Comparison of ENCODE assay signal across 8 cellular contexts in the genomic region with DNA sequence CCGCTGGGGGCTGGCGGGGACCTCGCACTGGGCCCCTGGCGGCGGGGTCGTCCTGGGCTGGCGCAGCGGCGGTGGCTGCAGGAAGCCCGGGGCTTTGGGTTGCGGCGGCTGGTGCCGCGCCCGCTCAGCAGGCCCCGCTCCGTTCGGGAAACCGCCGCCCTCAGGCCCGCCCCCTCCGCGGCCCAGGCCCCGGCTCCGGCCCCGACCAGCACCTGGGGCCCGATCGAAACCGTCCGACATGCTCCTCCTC. TPM values are rescaled to one million over a fixed set of nuclear protein-coding genes. Genes with fewer than 3 reads are reported as not detected.
DNase-seq lines count a peak whose midpoint lies in the region; ATAC-seq and TF ChIP-seq lines count a peak whose summit lies in the region.
"Not testable (repeated sequence)": the region's sequence is repeated elsewhere in the genome, so short reads cannot be mapped to it uniquely, and the experiment has no call there.

No MANE protein-coding gene starts in this region.

- H3K27me3 Mint-ChIP-seq in activated naive CD8-positive, alpha-beta T cell treated with anti-CD3 and anti-CD28 coated beads, Interleukin-2, amount 10 ng/mL, durations not matched to agents 7 days and 5 days = not testable (repeated sequence)

- H3F3A ChIP-seq in smooth muscle cell (ENCODE audit: low read depth) = not testable (repeated sequence)

- peak overlapping the region; percentile 96 for H3K56ac ChIP-seq in mesendoderm (ENCODE audit: low read length)

- H3K9me3 Mint-ChIP-seq in activated naive CD8-positive, alpha-beta T cell treated with anti-CD3 and anti-CD28 coated beads, Interleukin-2, amount 10 ng/mL, durations not matched to agents 7 days and 5 days = not testable (repeated sequence)

- H3K9ac ChIP-seq in fibroblast of lung (ENCODE audit: insufficient read depth, low read length) = peak overlapping the region; percentile 83
- H3K9ac ChIP-seq in mesendoderm (ENCODE audit: low read length) = peak overlapping the region; percentile 97
- H3K9ac ChIP-seq in smooth muscle cell (ENCODE audit: low read depth) = peak overlapping the region; percentile 97

- H2AFZ ChIP-seq in fibroblast of lung (ENCODE audit: low read length) = not testable (repeated sequence)
- H2AFZ ChIP-seq in smooth muscle cell (ENCODE audit: low read depth) = peak overlapping the region; percentile 85

- DNase-seq in BE2C; activated naive CD8-positive, alpha-beta T cell treated with anti-CD3 and anti-CD28 coated beads, Interleukin-2, amount 10 ng/mL, durations not matched to agents 7 days and 5 days; fibroblast of lung (ENCODE audit: low read depth in 2 of 2); mesendoderm; smooth muscle cell (lab: John Stamatoyannopoulos, UW; ENCODE audit: unreplicated experiment): not testable (repeated sequence)
- DNase-seq in NCI-H2171 (lab: John Stamatoyannopoulos, UW) = peak; percentile 79

- TF ChIP-seq CTCF in BE2C (IDR thresholded peaks at IDR 0.05; ENCODE audit: low read depth, low read length); fibroblast of lung (conservative IDR thresholded peaks at IDR 0.05 in 1 of 2, IDR thresholded peaks at IDR 0.05 in 1 of 2; ENCODE audit: low read depth in 1 of 2, low read length in 2 of 2); smooth muscle cell (IDR thresholded peaks at IDR 0.05; ENCODE audit: borderline replicate concordance, insufficient read depth, poor library complexity, severe bottlenecking): not testable (repeated sequence)

- peaks cover 33% of the 10 kb centered on the region for H3K36me3 ChIP-seq in BE2C
- H3K36me3 ChIP-seq in fibroblast of lung (ENCODE audit: control insufficient read depth, insufficient read depth, low read length); mesendoderm (ENCODE audit: control insufficient read depth, insufficient read depth, low read length): not testable (repeated sequence)
- H3K36me3 ChIP-seq in smooth muscle cell (ENCODE audit: low read depth) = peaks cover 13% of the 10 kb centered on the region

- POLR2A ChIA-PET in activated naive CD8-positive, alpha-beta T cell treated with anti-CD3 and anti-CD28 coated beads, Interleukin-2, amount 10 ng/mL, durations not matched to agents 7 days and 5 days (lab: Charles Lee) = interaction anchor here (0.6 to 3.4 kb wide), 6 partner anchors 9 to 72 kb away, joined by 3 to 23 read pairs (median 4); a partner anchor contains a TSS

- H2AK5ac ChIP-seq in mesendoderm (ENCODE audit: low read length) = not testable (repeated sequence)

- peak overlapping the region; percentile 95 for H3K4ac ChIP-seq in mesendoderm (ENCODE audit: low read depth, low read length)

- not testable (repeated sequence) for H2BK5ac ChIP-seq in mesendoderm (ENCODE audit: low read length)

- H3K27ac Mint-ChIP-seq in activated naive CD8-positive, alpha-beta T cell treated with anti-CD3 and anti-CD28 coated beads, Interleukin-2, amount 10 ng/mL, durations not matched to agents 7 days and 5 days = not testable (repeated sequence)

- not testable (repeated sequence) for H4K8ac ChIP-seq in mesendoderm (ENCODE audit: low read depth, low read length)

- H3K79me2 ChIP-seq in fibroblast of lung (ENCODE audit: control insufficient read depth, insufficient read depth, low read length) (peaks cover 47% of the 10 kb centered on the region), mesendoderm (ENCODE audit: control insufficient read depth, insufficient read depth, low read length) (peaks cover 31% of the 10 kb centered on the region), smooth muscle cell (ENCODE audit: low read depth) (peaks cover 57% of the 10 kb centered on the region)

- H2BK15ac ChIP-seq in mesendoderm (replicated peaks; ENCODE audit: low read depth) = not testable (repeated sequence)

- H3K4me3 ChIP-seq in BE2C (ENCODE audit: low read depth, low read length) (peak overlapping the region; percentile 84), fibroblast of lung (replicated peaks in 1 of 4; ENCODE audit: control extremely low read depth in 1 of 4, insufficient read depth in 1 of 4, low read depth in 3 of 4, low read length in 4 of 4) (peak overlapping the region; percentile 76 to 89 (median 83)), mesendoderm (ENCODE audit: low read length) (peak overlapping the region; percentile 95), smooth muscle cell (peak overlapping the region; percentile 83)

- H3K4me1 Mint-ChIP-seq in activated naive CD8-positive, alpha-beta T cell treated with anti-CD3 and anti-CD28 coated beads, Interleukin-2, amount 10 ng/mL, durations not matched to agents 7 days and 5 days = peaks cover 14% of the 10 kb centered on the region

- not testable (repeated sequence) for H3K27me3 ChIP-seq in BE2C; fibroblast of lung (ENCODE audit: control insufficient read depth, insufficient read depth, low read length); mesendoderm (ENCODE audit: insufficient read depth, low read length, poor library complexity); smooth muscle cell (ENCODE audit: low read depth)

- H2BK120ac ChIP-seq in mesendoderm (ENCODE audit: low read depth, low read length) = peak overlapping the region; percentile 2

- peak overlapping the region; percentile 78 for H3K27ac ChIP-seq in fibroblast of lung (ENCODE audit: insufficient read depth, low read length)
- H3K27ac ChIP-seq in mesendoderm (ENCODE audit: low read depth, low read length) = peak overlapping the region; percentile 95
- H3K27ac ChIP-seq in smooth muscle cell (ENCODE audit: low read depth) = peak overlapping the region; percentile 87

- no CpG with 5 or more reads among the region's 30 CpGs for WGBS in mesendoderm (ENCODE audit: extremely low coverage, insufficient coverage, low lambda C conversion rate)
- no CpG with 5 or more reads among the region's 30 CpGs for WGBS in smooth muscle cell (ENCODE audit: low lambda C conversion rate)

- H3K23ac ChIP-seq in mesendoderm (ENCODE audit: low read length) = not testable (repeated sequence)

- H4K20me1 ChIP-seq in fibroblast of lung (ENCODE audit: control insufficient read depth, extremely low read depth, insufficient read depth, low read length) = not testable (repeated sequence)
- peaks cover 41% of the 10 kb centered on the region for H4K20me1 ChIP-seq in smooth muscle cell (ENCODE audit: low read depth)

- H3K18ac ChIP-seq in mesendoderm (ENCODE audit: low read length) = peak overlapping the region; percentile 65

- ATAC-seq in GM19455 (IDR thresholded peaks at IDR 0.05; ENCODE audit: unreplicated experiment) (peak; percentile 91), HG02943 (IDR thresholded peaks at IDR 0.05; ENCODE audit: low read depth, unreplicated experiment) (peak; percentile 91)
- ATAC-seq in activated naive CD8-positive, alpha-beta T cell treated with anti-CD3 and anti-CD28 coated beads, Interleukin-2, amount 10 ng/mL, durations not matched to agents 7 days and 5 days (ENCODE audit: low read depth) = peak; percentile 50

- H3K4me1 ChIP-seq in BE2C; fibroblast of lung (ENCODE audit: control insufficient read depth, extremely low read depth, insufficient read depth, low read length); mesendoderm (ENCODE audit: control insufficient read depth, low read depth, low read length): not testable (repeated sequence)
- H3K4me1 ChIP-seq in smooth muscle cell (ENCODE audit: low read depth) = peaks cover 36% of the 10 kb centered on the region

- peak overlapping the region; percentile 86 for H3K4me3 Mint-ChIP-seq in activated naive CD8-positive, alpha-beta T cell treated with anti-CD3 and anti-CD28 coated beads, Interleukin-2, amount 10 ng/mL, durations not matched to agents 7 days and 5 days

- H3K9me3 ChIP-seq in BE2C; fibroblast of lung (ENCODE audit: control insufficient read depth, insufficient read depth, low read depth, low read length); smooth muscle cell (replicated peaks; ENCODE audit: low read depth): not testable (repeated sequence)

- H3K4me2 ChIP-seq in fibroblast of lung (ENCODE audit: extremely low read depth, insufficient read depth, low read length); mesendoderm (ENCODE audit: low read length): not testable (repeated sequence)
- H3K4me2 ChIP-seq in smooth muscle cell = peak overlapping the region; percentile 99

- not testable (repeated sequence) for H3K36me3 Mint-ChIP-seq in activated naive CD8-positive, alpha-beta T cell treated with anti-CD3 and anti-CD28 coated beads, Interleukin-2, amount 10 ng/mL, durations not matched to agents 7 days and 5 days

- H3K79me1 ChIP-seq in mesendoderm (ENCODE audit: low read length) = not testable (repeated sequence)

- H4K5ac ChIP-seq in mesendoderm (ENCODE audit: low read length) = not testable (repeated sequence)

RNA-seq across cellular contexts. Expression of a gene that starts 0.3 kb away (rescaled TPM):
- 58.3 TPM for polyA plus RNA-seq in BE2C (2012; ENCODE audit: insufficient read depth, insufficient read length, low read depth)
- total RNA-seq in activated naive CD8-positive, alpha-beta T cell treated with anti-CD3 and anti-CD28 coated beads, Interleukin-2, amount 10 ng/mL, durations not matched to agents 7 days and 5 days = 10 to 100 TPM; 34.9 to 37.0 TPM
- total RNA-seq in fibroblast of lung = 85.4 and 110 TPM in 2 replicates
- polyA plus RNA-seq in fibroblast of lung = 101 and 120 TPM in 2 replicates
- polyA plus RNA-seq in fibroblast of lung (2012) = 66.2 and 70.4 TPM in 2 replicates
- polyA minus RNA-seq in fibroblast of lung (ENCODE audit: low replicate concordance) = 9.8 and 20.8 TPM in 2 replicates
- polyA plus RNA-seq in mesendoderm (2013, experiment 1 of 2) = 82.6 TPM
- polyA plus RNA-seq in mesendoderm (2013, experiment 2 of 2) = 83.9 TPM
- 135 and 155 TPM in 2 replicates for total RNA-seq in smooth muscle cell
- polyA plus RNA-seq in smooth muscle cell = 133 and 137 TPM in 2 replicates

RNA-seq across cellular contexts. Expression of a gene that starts 41.6 kb away (rescaled TPM):
- polyA plus RNA-seq in BE2C (2012; ENCODE audit: insufficient read depth, insufficient read length, low read depth) = 0.57 TPM
- 1 to 10 TPM; 9.3 to 9.8 TPM for total RNA-seq in activated naive CD8-positive, alpha-beta T cell treated with anti-CD3 and anti-CD28 coated beads, Interleukin-2, amount 10 ng/mL, durations not matched to agents 7 days and 5 days
- total RNA-seq in fibroblast of lung (2.6 and 4.1 TPM in 2 replicates), smooth muscle cell (7.5 and 12.4 TPM in 2 replicates)
- polyA plus RNA-seq in fibroblast of lung (2.9 and 4.8 TPM in 2 replicates), smooth muscle cell (2.6 and 3.4 TPM in 2 replicates)
- polyA plus RNA-seq in fibroblast of lung (2012) = 1.4 and 2.5 TPM in 2 replicates
- not detected in 2 replicates for polyA minus RNA-seq in fibroblast of lung (ENCODE audit: low replicate concordance)
- 6.1 TPM for polyA plus RNA-seq in mesendoderm (2013, experiment 1 of 2)
- 6.6 TPM for polyA plus RNA-seq in mesendoderm (2013, experiment 2 of 2)

RNA-seq across cellular contexts. Expression of a gene that starts 46.4 kb away (rescaled TPM):
- 31.4 TPM for polyA plus RNA-seq in BE2C (2012; ENCODE audit: insufficient read depth, insufficient read length, low read depth)
- total RNA-seq in activated naive CD8-positive, alpha-beta T cell treated with anti-CD3 and anti-CD28 coated beads, Interleukin-2, amount 10 ng/mL, durations not matched to agents 7 days and 5 days = 100 to 1,000 TPM in 1 of 2 experiments, 10 to 100 TPM in 1; 97.5 to 108 TPM
- total RNA-seq in fibroblast of lung (90.1 and 115 TPM in 2 replicates), smooth muscle cell (39.8 and 49.8 TPM in 2 replicates)
- polyA plus RNA-seq in fibroblast of lung (53.2 and 65.7 TPM in 2 replicates), smooth muscle cell (20.3 and 26.8 TPM in 2 replicates)
- 38.7 and 45.4 TPM in 2 replicates for polyA plus RNA-seq in fibroblast of lung (2012)
- 79.1 and 100 TPM in 2 replicates for polyA minus RNA-seq in fibroblast of lung (ENCODE audit: low replicate concordance)
- 7.2 TPM for polyA plus RNA-seq in mesendoderm (2013, experiment 1 of 2)
- polyA plus RNA-seq in mesendoderm (2013, experiment 2 of 2) = 7.0 TPM
